ENCODE assay signal across 7 cellular contexts in genomic region chr15:62327386-62327785, GRCh38.
"Had no signal": no experiment of that assay in that cellular context is flagged by ENCODE, and none has a peak within 500 bp of the region (broad histone marks: within the 10 kb centered on the region; RNA-seq: fewer than 3 reads in every experiment).

No MANE protein-coding gene starts in this region.

- H3K9ac ChIP-seq: GM23248 had no signal

- H3K4me3 ChIP-seq: GM23248, K562 had no signal

- H2AFZ ChIP-seq: GM23248 had no signal

- DNase-seq: GM23248, GOT3, H7, HCEC 1CT, IMR-90 had no signal

- ATAC-seq: K562 had no signal

- H3K27ac ChIP-seq: GM23248 had no signal

- FAIRE-seq: HTR-8/SVneo, K562 had no signal
